In genomic region chr9:124320062-124320973, GRCh38 we compare ENCODE assay signal across 8 cellular contexts.
DNase-seq lines count a peak whose midpoint lies in the region; ATAC-seq and TF ChIP-seq lines count a peak whose summit lies in the region.

No MANE protein-coding gene starts in this region.

- TF ChIP-seq EP300 in ovary (IDR thresholded peaks at IDR 0.05) = no peak

- H3K9me3 Mint-ChIP-seq in activated T-helper 2 cell treated with anti-CD3 and anti-CD28 coated beads, Interferon-gamma antibody, Interleukin-2, Interleukin-4, amounts not matched to agents 10 μg/mL and 5 μg/mL and 100 μg/mL, durations not matched to agents 14 hours and 24 hours and 36 hours = no peaks in the 10 kb centered on the region

- no peak for ATAC-seq in HG03521 (IDR thresholded peaks at IDR 0.05; ENCODE audit: unreplicated experiment)
- ATAC-seq in GM18873 (IDR thresholded peaks at IDR 0.05; ENCODE audit: low FRiP score, unreplicated experiment) = no peak

- H3K4me3 ChIP-seq in HL-60 (replicated peaks; ENCODE audit: insufficient read depth, low read length) (no peak overlapping the region), OCI-LY1 (ENCODE audit: low read depth, low read length, poor library complexity, severe bottlenecking) (no peak overlapping the region), ovary (no peak overlapping the region)

- peak; percentile 96 for TF ChIP-seq CTCF in HL-60 (IDR thresholded peaks at IDR 0.05; ENCODE audit: insufficient read depth, low read length)
- peak; percentile 79 for TF ChIP-seq CTCF in OCI-LY1 (IDR thresholded peaks at IDR 0.05; ENCODE audit: low read length)
- peak; percentile 70 to 78 (median 71) for TF ChIP-seq CTCF in ovary (IDR thresholded peaks at IDR 0.05)

- no peak overlapping the region for H3K4me3 Mint-ChIP-seq in activated T-helper 2 cell treated with anti-CD3 and anti-CD28 coated beads, Interferon-gamma antibody, Interleukin-2, Interleukin-4, amounts not matched to agents 10 μg/mL and 5 μg/mL and 100 μg/mL, durations not matched to agents 14 hours and 24 hours and 36 hours (ENCODE audit: low read depth)

- H3K4me1 ChIP-seq in OCI-LY1 (ENCODE audit: insufficient read depth, low read length, severe bottlenecking) (no peaks in the 10 kb centered on the region), ovary (ENCODE audit: insufficient read depth) (peaks cover 3% of the 10 kb centered on the region)

- no peaks in the 10 kb centered on the region for H4K20me1 ChIP-seq in OCI-LY1 (ENCODE audit: insufficient read depth, low read length)

- H3K36me3 ChIP-seq in OCI-LY1 (ENCODE audit: insufficient read depth, low read length) (no peaks in the 10 kb centered on the region), ovary (no peaks in the 10 kb centered on the region)

- no peak overlapping the region for H3K9ac ChIP-seq in OCI-LY1 (ENCODE audit: low read length)

- no peak overlapping the region for H2AFZ ChIP-seq in OCI-LY1 (ENCODE audit: low read length)

- intact Hi-C loops in activated T-helper 2 cell treated with anti-CD3 and anti-CD28 coated beads, Interferon-gamma antibody, Interleukin-2, Interleukin-4, amounts not matched to agents 10 μg/mL and 5 μg/mL and 100 μg/mL, durations not matched to agents 14 hours and 24 hours and 36 hours (cut with micrococcal nuclease) = loop anchor here (2.0 kb wide), 1 partner anchor 194 kb away; no protein-coding TSS in a partner anchor
- intact Hi-C loops in ovary (cut with DNase I) = loop anchor here in 3 of 4 donors (2.0 to 10.0 kb wide), 4 partner anchors 186 to 776 kb away; no protein-coding TSS in a partner anchor

- TF ChIP-seq POLR2A in ovary (IDR thresholded peaks at IDR 0.05) = no peak

- H3K4me1 Mint-ChIP-seq in activated T-helper 2 cell treated with anti-CD3 and anti-CD28 coated beads, Interferon-gamma antibody, Interleukin-2, Interleukin-4, amounts not matched to agents 10 μg/mL and 5 μg/mL and 100 μg/mL, durations not matched to agents 14 hours and 24 hours and 36 hours (ENCODE audit: low read depth) = peaks cover 5% of the 10 kb centered on the region

- no peaks in the 10 kb centered on the region for H3K9me3 ChIP-seq in OCI-LY1 (ENCODE audit: low read length)
- no peaks in the 10 kb centered on the region for H3K9me3 ChIP-seq in ovary

- no peaks in the 10 kb centered on the region for H3K9me2 ChIP-seq in OCI-LY1 (ENCODE audit: low read depth, low read length)

- no peak overlapping the region for H3K27ac ChIP-seq in HL-60 (replicated peaks)
- no peak overlapping the region for H3K27ac ChIP-seq in OCI-LY1 (ENCODE audit: low read depth, low read length, poor library complexity, severe bottlenecking)
- H3K27ac ChIP-seq in ovary = no peak overlapping the region

- no peaks in the 10 kb centered on the region for H3K27me3 Mint-ChIP-seq in activated T-helper 2 cell treated with anti-CD3 and anti-CD28 coated beads, Interferon-gamma antibody, Interleukin-2, Interleukin-4, amounts not matched to agents 10 μg/mL and 5 μg/mL and 100 μg/mL, durations not matched to agents 14 hours and 24 hours and 36 hours (ENCODE audit: low read depth)

- DNase-seq in COLO829 (ENCODE audit: low spot score) = peak; percentile 87
- DNase-seq in HL-60 (ENCODE audit: low read depth in 1 of 2, low spot score in 1 of 2) = peak; percentile 34 to 60
- peak; percentile 21 for DNase-seq in activated T-helper 2 cell treated with anti-CD3 and anti-CD28 coated beads, Interferon-gamma antibody, Interleukin-2, Interleukin-4, amounts not matched to agents 10 μg/mL and 5 μg/mL and 100 μg/mL, durations not matched to agents 14 hours and 24 hours and 36 hours (ENCODE audit: low spot score)
- DNase-seq in globus pallidus (ENCODE audit: low spot score) = peak; percentile 46
- peak; percentile 73 to 82 (median 78) for DNase-seq in ovary

- H3F3A ChIP-seq in OCI-LY1 (ENCODE audit: insufficient read depth, low read length) = no peaks in the 10 kb centered on the region

- H3K27me3 ChIP-seq in HL-60 (ENCODE audit: insufficient read depth, poor library complexity, severe bottlenecking) (no peaks in the 10 kb centered on the region), OCI-LY1 (ENCODE audit: insufficient read depth, low read length) (no peaks in the 10 kb centered on the region), ovary (no peaks in the 10 kb centered on the region)

- H3K79me2 ChIP-seq in OCI-LY1 (ENCODE audit: insufficient read depth, low read length) = no peaks in the 10 kb centered on the region

- H3K36me3 Mint-ChIP-seq in activated T-helper 2 cell treated with anti-CD3 and anti-CD28 coated beads, Interferon-gamma antibody, Interleukin-2, Interleukin-4, amounts not matched to agents 10 μg/mL and 5 μg/mL and 100 μg/mL, durations not matched to agents 14 hours and 24 hours and 36 hours (ENCODE audit: low read depth) = peaks cover 31% of the 10 kb centered on the region

- WGBS in ovary, 3 donors = 61 to 62% (median 62%) methylated on average over 17 of the region's 17 CpGs

- H3K4me2 ChIP-seq in OCI-LY1 (ENCODE audit: low read length) = no peak overlapping the region

- no peak overlapping the region for H3K27ac Mint-ChIP-seq in activated T-helper 2 cell treated with anti-CD3 and anti-CD28 coated beads, Interferon-gamma antibody, Interleukin-2, Interleukin-4, amounts not matched to agents 10 μg/mL and 5 μg/mL and 100 μg/mL, durations not matched to agents 14 hours and 24 hours and 36 hours

Comparison
In these comparisons a context has a peak if more than half of its experiments do, and no peak if none do; other contexts are left out.
1. DNase-seq: peak in every context shown above with its lines; median percentile 87 in COLO829; 78 in ovary; 47 in HL-60; 46 in globus pallidus; 21 in activated T-helper 2 cell treated with anti-CD3 and anti-CD28 coated beads, Interferon-gamma antibody, Interleukin-2, Interleukin-4, amounts not matched to agents 10 μg/mL and 5 μg/mL and 100 μg/mL, durations not matched to agents 14 hours and 24 hours and 36 hours.